8 cellular contexts compared by ENCODE assay signal in the genomic region with DNA sequence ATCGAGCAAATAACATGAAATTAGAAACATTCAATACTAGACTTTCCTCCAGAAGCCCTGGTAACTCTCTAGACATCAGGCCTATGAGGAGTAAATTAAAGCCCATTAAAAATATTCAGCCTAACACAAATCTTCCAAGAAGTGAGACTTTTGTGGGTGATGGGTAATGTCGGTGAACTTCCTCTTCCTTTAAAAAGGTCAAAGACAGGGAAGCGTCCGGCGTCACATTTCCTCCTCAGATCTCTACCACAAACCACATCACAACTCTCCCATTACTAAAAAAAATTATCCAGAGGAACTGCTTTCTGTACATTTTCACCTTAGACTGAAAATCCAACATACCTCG. TPM values are rescaled to one million over a fixed set of nuclear protein-coding genes. Genes with fewer than 3 reads are reported as not detected.
DNase-seq lines count a peak whose midpoint lies in the region; ATAC-seq and TF ChIP-seq lines count a peak whose summit lies in the region.

No MANE protein-coding gene starts in this region.

- intact Hi-C loops in CD8-positive, alpha-beta T cell (cut with DNase I, micrococcal nuclease) = no loop called here

- peak overlapping the region; percentile 58 for H3K27ac ChIP-seq in CD8-positive, alpha-beta T cell (ENCODE audit: low read depth, low read length)

- peak overlapping the region; percentile 72 for H3K27ac Mint-ChIP-seq in CD8-positive, alpha-beta T cell
- peak overlapping the region; percentile 13 to 91 (median 87) for H3K27ac Mint-ChIP-seq in nephron

- H3K36me3 ChIP-seq in CD8-positive, alpha-beta T cell (ENCODE audit: insufficient read depth, low read length) = no peaks in the 10 kb centered on the region

- no peak for ATAC-seq in CD8-positive, alpha-beta T cell
- ATAC-seq in GM18907 (IDR thresholded peaks at IDR 0.05; ENCODE audit: unreplicated experiment) (no peak), HG03439 (IDR thresholded peaks at IDR 0.05; ENCODE audit: unreplicated experiment) (no peak)

- CTCF ChIA-PET in CD8-positive, alpha-beta T cell (lab: Charles Lee) = interaction anchor here (0.9 to 2.9 kb wide), 2 partner anchors 9 to 20 kb away, joined by 3 to 10 read pairs; no protein-coding TSS in a partner anchor

- DNase-seq in CD8-positive, alpha-beta T cell = peak in 3 of 7 experiments; percentile 9 to 35 (median 26)
- peak; percentile 83 to 85 for DNase-seq in Kasumi-1 (lab: John Stamatoyannopoulos, UW)
- peak; percentile 24 to 34 for DNase-seq in activated CD4-positive, alpha-beta T cell treated with anti-CD3 and anti-CD28 coated beads, Interleukin-2, amount 50 U/mL, for 48 hours
- peak; percentile 42 for DNase-seq in fibroblast of peridontal ligament (ENCODE audit: extremely low read depth)
- no peak for DNase-seq in activated CD4-positive, CD25-positive, alpha-beta regulatory T cell treated with anti-CD3 and anti-CD28 coated beads, Interleukin-2, amount 50 U/mL, for 72 hours

- H3K27me3 ChIP-seq in CD8-positive, alpha-beta T cell (ENCODE audit: insufficient read depth, low read length) = no peaks in the 10 kb centered on the region

- H3K9me3 ChIP-seq in CD8-positive, alpha-beta T cell (ENCODE audit: low read length) = no peaks in the 10 kb centered on the region

- no peak for TF ChIP-seq CTCF in CD8-positive, alpha-beta T cell (IDR thresholded peaks at IDR 0.05)
- no peak for TF ChIP-seq CTCF in nephron (IDR thresholded peaks at IDR 0.05; ENCODE audit: unreplicated experiment in 3 of 3)

- peaks cover 18% of the 10 kb centered on the region for H3K4me1 ChIP-seq in CD8-positive, alpha-beta T cell (ENCODE audit: insufficient read depth, low read length)

- H3K27me3 Mint-ChIP-seq in CD8-positive, alpha-beta T cell (ENCODE audit: low read depth) = no peaks in the 10 kb centered on the region
- no peaks in the 10 kb centered on the region for H3K27me3 Mint-ChIP-seq in nephron (ENCODE audit: low read depth)

- POLR2A ChIA-PET in CD8-positive, alpha-beta T cell (lab: Charles Lee) = interaction anchor here (1.0 kb wide), 1 partner anchor 444 kb away, joined by 3 read pairs; no protein-coding TSS in a partner anchor

- peaks cover 31% of the 10 kb centered on the region for H3K4me1 Mint-ChIP-seq in CD8-positive, alpha-beta T cell (ENCODE audit: low read depth)
- peaks cover 33% of the 10 kb centered on the region for H3K4me1 Mint-ChIP-seq in nephron

- no peaks in the 10 kb centered on the region for H3K9me3 Mint-ChIP-seq in CD8-positive, alpha-beta T cell
- H3K9me3 Mint-ChIP-seq in nephron = no peaks in the 10 kb centered on the region

- H3K4me3 ChIP-seq in CD8-positive, alpha-beta T cell (ENCODE audit: low read depth, low read length) = no peak overlapping the region

- peak overlapping the region; percentile 81 for H3K4me3 Mint-ChIP-seq in CD8-positive, alpha-beta T cell
- H3K4me3 Mint-ChIP-seq in nephron = peak overlapping the region; percentile 86 to 94 (median 91)

- peaks cover 5% of the 10 kb centered on the region for H3K36me3 Mint-ChIP-seq in CD8-positive, alpha-beta T cell
- H3K36me3 Mint-ChIP-seq in nephron (ENCODE audit: low read depth) = peaks cover 19% of the 10 kb centered on the region

RNA-seq across cellular contexts. Expression of gene EIF4G3, which starts 1.4 kb away (rescaled TPM):
- total RNA-seq in CD8-positive, alpha-beta T cell = 10 to 100 TPM; 19.6 to 19.8 TPM
